ENCODE assay signal across 8 cellular contexts in genomic region chr4:30714408-30715031, GRCh38. TPM values are rescaled to one million over a fixed set of nuclear protein-coding genes. Genes with fewer than 3 reads are reported as not detected.
DNase-seq lines count a peak whose midpoint lies in the region; ATAC-seq and TF ChIP-seq lines count a peak whose summit lies in the region.

No MANE protein-coding gene starts in this region.

- TF ChIP-seq CTCF in adrenal gland (IDR thresholded peaks at IDR 0.05) = peak; percentile 27 to 54 (median 47)

- peaks cover 0 to 6% (median 0%) of the 10 kb centered on the region in 3 donors for H3K9me3 ChIP-seq in adrenal gland (replicated peaks in 1 of 3)

- no peak overlapping the region for H3K27ac ChIP-seq in adrenal gland

- no peak for TF ChIP-seq POLR2A in adrenal gland (IDR thresholded peaks at IDR 0.05)

- intact Hi-C loops in Right ventricle myocardium superior (cut with DNase I) = loop anchor here (10.0 kb wide), 1 partner anchor 960 kb away; no protein-coding TSS in a partner anchor
- intact Hi-C loops in cardiac septum (cut with DNase I) = loop anchor here (5.0 kb wide), 1 partner anchor 958 kb away; no protein-coding TSS in a partner anchor
- intact Hi-C loops in adrenal gland (cut with DNase I) = no loop called here

- peaks cover 18% of the 10 kb centered on the region for H3K27me3 ChIP-seq in adrenal gland

- peaks cover 0 to 10% of the 10 kb centered on the region in 2 donors for H3K4me1 ChIP-seq in adrenal gland (replicated peaks in 1 of 2)

- no peak overlapping the region for H3K4me3 ChIP-seq in adrenal gland

- no peaks in the 10 kb centered on the region for H3K36me3 ChIP-seq in adrenal gland (replicated peaks in 1 of 2)

- DNase-seq in Right ventricle myocardium superior (peak; percentile 49), cardiac septum (ENCODE audit: low spot score) (no peak), M059J (ENCODE audit: low read depth) (peak; percentile 39), adrenal gland (peak in 3 of 7 donors; percentile 29 to 65 (median 35)), inferior parietal cortex (ENCODE audit: extremely low spot score) (peak; percentile 57), ureter (ENCODE audit: low spot score) (peak; percentile 48), NCI-H1048 (lab: John Stamatoyannopoulos, UW) (no peak)

- 39 to 55% (median 53%) methylated on average over 6 of the region's 6 CpGs for WGBS in adrenal gland, 4 donors

- ATAC-seq in Right ventricle myocardium superior (ENCODE audit: poor library complexity) (peak; percentile 52), HG03135 (IDR thresholded peaks at IDR 0.05; ENCODE audit: unreplicated experiment) (no peak)

RNA-seq across cellular contexts. Expression of gene PCDH7, which starts 5.6 kb away (rescaled TPM):
- total RNA-seq in Right ventricle myocardium superior = 18.7 TPM
- total RNA-seq in cardiac septum = 70.8 TPM
- 0.66 and 1.0 TPM in 2 replicates for total RNA-seq in M059J (2014; rRNA removed; shearing (Covaris generic))
- total RNA-seq in adrenal gland = 10 to 100 TPM in 1 of 8 donors, 1 to 10 TPM in 7; 3.4 to 13.0 (median 5.1) TPM
- polyA plus RNA-seq in adrenal gland = 1 to 10 TPM in 2 of 3 donors, under 1 TPM in 1; 0.74 to 3.8 (median 1.2) TPM
- 18.4 TPM for total RNA-seq in ureter

Comparison
In these comparisons a context has a peak if more than half of its experiments do, and no peak if none do; other contexts are left out.
1. DNase-seq: peak in Right ventricle myocardium superior (single experiment), M059J (single experiment), inferior parietal cortex (single experiment) and ureter (single experiment); none in cardiac septum (single experiment) and NCI-H1048 (single experiment).
2. intact Hi-C loops: an anchor here in Right ventricle myocardium superior (10.0 kb wide) and cardiac septum (5.0 kb wide); none called in adrenal gland.